8 cellular contexts compared by ENCODE assay signal in genomic region chr13:74288361-74288911, GRCh38.
A peak's percentile ranks its signal among the peaks of the same experiment; 100 is the strongest.
DNase-seq lines count a peak whose midpoint lies in the region; ATAC-seq and TF ChIP-seq lines count a peak whose summit lies in the region.

No MANE protein-coding gene starts in this region.

- H3K9me3 Mint-ChIP-seq in naive B cell: no peaks in the 10 kb centered on the region

- no peak for TF ChIP-seq CTCF in RWPE1 (conservative IDR thresholded peaks at IDR 0.05; ENCODE audit: low read depth)

- POLR2A ChIA-PET in RWPE1 (lab: Yijun Ruan, JAX; ENCODE audit: low non-redundant PET): no interaction called here

- no peaks in the 10 kb centered on the region for H3K9me3 ChIP-seq in effector memory CD4-positive, alpha-beta T cell (ENCODE audit: control insufficient read depth, low read length)

- H3K27ac Mint-ChIP-seq in naive B cell: peak overlapping the region; percentile 93 to 100 (median 98)

- no peaks in the 10 kb centered on the region for H3K36me3 Mint-ChIP-seq in naive B cell

- CTCF ChIA-PET in RWPE1 (lab: Yijun Ruan, JAX): interaction anchor here (1.0 kb wide), 1 partner anchor 931 kb away, joined by 3 read pairs; no protein-coding TSS in a partner anchor

- no peaks in the 10 kb centered on the region for H3K27me3 Mint-ChIP-seq in naive B cell

- no peaks in the 10 kb centered on the region for H3K36me3 ChIP-seq in effector memory CD4-positive, alpha-beta T cell (ENCODE audit: control insufficient read depth, insufficient read depth, low read length)

- H3K4me3 Mint-ChIP-seq in naive B cell: peak overlapping the region; percentile 74 to 93 (median 90)

- peak overlapping the region; percentile 35 for H3K4me3 ChIP-seq in effector memory CD4-positive, alpha-beta T cell (ENCODE audit: insufficient read depth, low read depth, low read length, poor library complexity, severe bottlenecking)

- ATAC-seq in naive B cell (ENCODE audit: low read depth in 2 of 2) (peak; percentile 11 to 17), HG03521 (IDR thresholded peaks at IDR 0.05; ENCODE audit: unreplicated experiment) (no peak), HG03469 (IDR thresholded peaks at IDR 0.05; ENCODE audit: unreplicated experiment) (no peak)

- peak overlapping the region; percentile 76 for H3K27ac ChIP-seq in effector memory CD4-positive, alpha-beta T cell (ENCODE audit: insufficient read depth, low read length, poor library complexity, severe bottlenecking)
- no peak overlapping the region for H3K27ac ChIP-seq in RWPE1

- peaks cover 21% of the 10 kb centered on the region for H3K4me1 ChIP-seq in effector memory CD4-positive, alpha-beta T cell (ENCODE audit: control insufficient read depth, insufficient read depth, low read length, poor library complexity, severe bottlenecking)

- H3K4me1 Mint-ChIP-seq in naive B cell: peaks cover 40 to 44% (median 40%) of the 10 kb centered on the region in 3 donors

- no peaks in the 10 kb centered on the region for H3K27me3 ChIP-seq in effector memory CD4-positive, alpha-beta T cell (replicated peaks; ENCODE audit: control insufficient read depth, insufficient read depth, low read length, poor library complexity, severe bottlenecking)

- DNase-seq in Ammon's horn (ENCODE audit: low spot score): peak; percentile 66
- DNase-seq in M059J (ENCODE audit: low read depth): peak; percentile 66
- DNase-seq in activated CD4-positive, alpha-beta T cell treated with anti-CD3 and anti-CD28 coated beads, Interleukin-2, amount 50 U/mL, for 48 hours: peak; percentile 7 to 11
- peak in 2 of 3 donors; percentile 2 to 4 for DNase-seq in effector memory CD4-positive, alpha-beta T cell
- peak; percentile 50 for DNase-seq in naive B cell
- DNase-seq in RWPE1 (ENCODE audit: low spot score): no peak

Comparison
In these comparisons a context has a peak if more than half of its experiments do, and no peak if none do; other contexts are left out.
1. ATAC-seq: peak in naive B cell (2 of 2); none in HG03521 (single experiment) and HG03469 (single experiment).